In the genomic region with DNA sequence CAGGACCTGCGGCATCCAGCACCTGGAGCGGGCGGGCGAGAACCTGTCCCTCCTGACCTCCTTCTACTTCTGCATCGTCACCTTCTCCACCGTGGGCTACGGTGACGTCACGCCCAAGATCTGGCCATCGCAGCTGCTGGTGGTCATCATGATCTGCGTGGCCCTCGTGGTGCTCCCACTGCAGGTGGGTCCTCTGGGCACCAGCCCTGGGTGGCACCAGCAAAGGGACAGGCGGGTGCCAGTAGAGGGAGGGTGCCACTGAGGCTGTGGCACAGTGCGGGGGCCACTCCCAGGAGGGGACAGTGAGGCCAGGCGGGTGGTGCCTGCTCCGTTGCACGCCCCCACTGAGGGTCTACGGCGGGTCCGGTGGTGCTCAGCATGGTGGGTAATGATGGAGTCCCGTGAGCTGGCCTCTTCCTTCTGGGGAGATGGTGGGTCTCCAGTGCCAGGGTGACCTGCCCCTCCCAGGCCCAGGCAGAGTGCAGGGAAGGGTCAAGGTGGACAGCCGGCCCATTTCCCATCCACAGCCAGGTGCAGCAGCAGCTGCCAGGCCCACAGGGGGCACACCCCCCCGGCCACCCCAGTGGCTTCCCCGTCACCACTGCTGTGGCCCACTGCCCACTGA, we compare ENCODE assay signal across 26 cellular contexts. TPM values are rescaled to one million over a fixed set of nuclear protein-coding genes. Genes with fewer than 3 reads are reported as not detected.
A peak's percentile ranks its signal among the peaks of the same experiment; 100 is the strongest.
DNase-seq lines count a peak whose midpoint lies in the region; ATAC-seq, FAIRE-seq and TF ChIP-seq lines count a peak whose summit lies in the region.
"Had no signal": no experiment of that assay in that cellular context is flagged by ENCODE, and none has a peak within 500 bp of the region (broad histone marks: within the 10 kb centered on the region; RNA-seq: fewer than 3 reads in every experiment).

No MANE protein-coding gene starts in this region.

- H2AFZ ChIP-seq in K562 (ENCODE audit: low read depth, low read length) (no peak overlapping the region), neuronal stem cell (ENCODE audit: low read length) (no peak overlapping the region), hepatocyte (no peak overlapping the region)

- peaks cover 0 to 3% of the 10 kb centered on the region in 2 donors for H3K9me3 Mint-ChIP-seq in stimulated activated naive CD8-positive, alpha-beta T cell treated with anti-CD3 and anti-CD28 coated beads, Interleukin-15, amount 100 ng/mL, for 72 hours

- no peak overlapping the region for H2AK5ac ChIP-seq in neuronal stem cell (ENCODE audit: low read depth, low read length)

- no peak overlapping the region for H3K4me3 Mint-ChIP-seq in stimulated activated naive CD8-positive, alpha-beta T cell treated with anti-CD3 and anti-CD28 coated beads, Interleukin-15, amount 100 ng/mL, for 72 hours
- H3K4me3 Mint-ChIP-seq: CD14-positive monocyte; CD4-positive, alpha-beta memory T cell; CD4-positive, CD25-positive, alpha-beta regulatory T cell; CD8-positive, alpha-beta memory T cell had no signal

- no peak for DNase-seq in stimulated activated naive CD8-positive, alpha-beta T cell treated with anti-CD3 and anti-CD28 coated beads, Interleukin-15, amount 100 ng/mL, for 72 hours
- no peak for DNase-seq in stimulated activated naive CD8-positive, alpha-beta T cell treated with anti-CD3 and anti-CD28 coated beads, Interleukin-15, Interleukin-2, amounts not matched to agents 100 U/mL and 50 U/mL, for 24 hours
- DNase-seq in K562 (ENCODE audit: extremely low read depth in 1 of 4, low spot score in 3 of 4) (no peak), neuronal stem cell (ENCODE audit: low spot score) (no peak), NCI-H2029 (lab: John Stamatoyannopoulos, UW) (no peak), hepatocyte (ENCODE audit: low spot score) (no peak), DMS153 (lab: John Stamatoyannopoulos, UW) (no peak)
- DNase-seq: 8988T; ACHN; BE2C; C1 segment of cervical spinal cord; CD4-positive, alpha-beta memory T cell; CD4-positive, CD25-positive, alpha-beta regulatory T cell; CD8-positive, alpha-beta memory T cell; COR-L47; DMS 273 treated with DMSO at 0.1 percent for 48 hours; DMS79 treated with DMSO at 0.1 percent for 48 hours; GF-D8 had no signal

- H3K14ac ChIP-seq in neuronal stem cell (ENCODE audit: low read length) = peak overlapping the region; percentile 97

- no peak for FAIRE-seq in K562 (lab: Jason Lieb, UNC)
- FAIRE-seq: A204.1, G401.6, GM12891, GM19239 had no signal

- no peak overlapping the region for H4K91ac ChIP-seq in neuronal stem cell (ENCODE audit: low read depth, low read length, poor library complexity)

- peak overlapping the region; percentile 67 for H2BK15ac ChIP-seq in neuronal stem cell (ENCODE audit: low read length)

- no peaks in the 10 kb centered on the region for H3K27me3 Mint-ChIP-seq in stimulated activated naive CD8-positive, alpha-beta T cell treated with anti-CD3 and anti-CD28 coated beads, Interleukin-15, amount 100 ng/mL, for 72 hours
- H3K27me3 Mint-ChIP-seq: CD8-positive, alpha-beta memory T cell had no signal

- H3K36me3 ChIP-seq in K562 (ENCODE audit: control insufficient read depth, insufficient read depth, low read length) = no peaks in the 10 kb centered on the region
- no peaks in the 10 kb centered on the region for H3K36me3 ChIP-seq in neuronal stem cell (replicated peaks in 1 of 2; ENCODE audit: control insufficient read depth in 2 of 2, insufficient read depth in 2 of 2, low read length in 2 of 2)
- H3K36me3 ChIP-seq in hepatocyte (replicated peaks; ENCODE audit: insufficient read depth, low read depth) = no peaks in the 10 kb centered on the region
- H3K36me3 ChIP-seq: BLaER1 had no signal

- TF ChIP-seq RAD21 in K562 (CRISPR knock-in tag; conservative IDR thresholded peaks at IDR 0.05 in 1 of 2, IDR thresholded peaks at IDR 0.05 in 1 of 2) = no peak

- peak overlapping the region; percentile 1 for H3K23ac ChIP-seq in neuronal stem cell (ENCODE audit: low read depth, low read length, poor library complexity)

- H3K79me1 ChIP-seq in neuronal stem cell (ENCODE audit: low read depth, low read length) = peaks cover 3% of the 10 kb centered on the region

- no peaks in the 10 kb centered on the region for H3K4me1 Mint-ChIP-seq in stimulated activated naive CD8-positive, alpha-beta T cell treated with anti-CD3 and anti-CD28 coated beads, Interleukin-15, amount 100 ng/mL, for 72 hours
- H3K4me1 Mint-ChIP-seq: CD14-positive monocyte; CD4-positive, alpha-beta memory T cell; CD4-positive, CD25-positive, alpha-beta regulatory T cell; CD8-positive, alpha-beta memory T cell had no signal

- H3K9me2 ChIP-seq in hepatocyte (replicated peaks; ENCODE audit: insufficient read depth) = no peaks in the 10 kb centered on the region

- peak overlapping the region; percentile 72 for H3K18ac ChIP-seq in neuronal stem cell (ENCODE audit: low read length)

- no TSS peak for BruUV-seq in K562 (replicated peaks; lab: Mats Ljungman, UMichigan)

- no peak for TF ChIP-seq EP300 in K562 (IDR thresholded peaks at IDR 0.05; ENCODE audit: low read length)

- intact Hi-C loops in K562 (cut with micrococcal nuclease) = no loop called here

- H4K20me1 ChIP-seq in K562 (replicated peaks; ENCODE audit: control insufficient read depth, insufficient read depth, low read length) (peaks cover 5% of the 10 kb centered on the region; the same call in 1 of the 2 replicates), hepatocyte (ENCODE audit: insufficient read depth, poor library complexity, severe bottlenecking) (no peaks in the 10 kb centered on the region)
- H4K20me1 ChIP-seq: BLaER1 had no signal

- H3K9me1 ChIP-seq in K562 (ENCODE audit: control insufficient read depth, insufficient read depth, low read length) = no peaks in the 10 kb centered on the region

- no peak overlapping the region for H2BK12ac ChIP-seq in neuronal stem cell (ENCODE audit: low read length)

- POLR2A ChIA-PET in K562 (lab: Yijun Ruan, JAX) = interaction anchor here (0.5 to 0.6 kb wide), 3 partner anchors 91 to 395 kb away, joined by 3 read pairs; no protein-coding TSS in a partner anchor

- H3K27ac ChIP-seq in K562 (ENCODE audit: extremely low read depth, low read depth, low read length) (no peak overlapping the region), neuronal stem cell (replicated peaks; ENCODE audit: low read length) (no peak overlapping the region), hepatocyte (no peak overlapping the region)
- H3K27ac ChIP-seq: BLaER1 had no signal

- H3K27ac Mint-ChIP-seq in stimulated activated naive CD8-positive, alpha-beta T cell treated with anti-CD3 and anti-CD28 coated beads, Interleukin-15, amount 100 ng/mL, for 72 hours = no peak overlapping the region
- H3K27ac Mint-ChIP-seq: CD4-positive, alpha-beta memory T cell; CD4-positive, CD25-positive, alpha-beta regulatory T cell; CD8-positive, alpha-beta memory T cell had no signal

- no peak overlapping the region for H4K8ac ChIP-seq in neuronal stem cell (ENCODE audit: low read depth, low read length)

- CTCF ChIA-PET in K562 (lab: Yijun Ruan, JAX; ENCODE audit: low intra/inter-chr PET ratio) = no interaction called here

- H3K9ac ChIP-seq in K562 (ENCODE audit: insufficient read depth in 1 of 2, low read depth in 2 of 2, low read length in 2 of 2) (no peak overlapping the region), neuronal stem cell (ENCODE audit: low read depth, low read length, poor library complexity) (peak overlapping the region; percentile 44)
- H3K9ac ChIP-seq: BLaER1 had no signal

- no peak for TF ChIP-seq POLR2A in K562 (conservative IDR thresholded peaks at IDR 0.05)

- H3K27me3 ChIP-seq in K562 (ENCODE audit: control insufficient read depth in 2 of 2, insufficient read depth in 2 of 2, low read length in 2 of 2) = peaks cover 5 to 69% of the 10 kb centered on the region in 2 experiments; a peak in 4 of 5 replicates
- peaks cover 0 to 11% (median 0%) of the 10 kb centered on the region in 3 experiments for H3K27me3 ChIP-seq in neuronal stem cell (ENCODE audit: control insufficient read depth in 3 of 3, insufficient read depth in 3 of 3, low read depth in 1 of 3, low read length in 3 of 3)
- no peaks in the 10 kb centered on the region for H3K27me3 ChIP-seq in hepatocyte
- H3K27me3 ChIP-seq: BE2C had no signal

- peaks cover 0 to 26% of the 10 kb centered on the region in 2 experiments; a peak in 1 of 5 replicates for H3K4me1 ChIP-seq in K562 (replicated peaks in 1 of 2; ENCODE audit: control insufficient read depth in 2 of 2, insufficient read depth in 2 of 2, low read length in 2 of 2)
- no peaks in the 10 kb centered on the region for H3K4me1 ChIP-seq in neuronal stem cell (ENCODE audit: control insufficient read depth in 2 of 2, insufficient read depth in 1 of 2, low read depth in 1 of 2, low read length in 2 of 2)
- no peaks in the 10 kb centered on the region for H3K4me1 ChIP-seq in hepatocyte (ENCODE audit: insufficient read depth)
- H3K4me1 ChIP-seq: BE2C, BLaER1 had no signal

- peak; percentile 41 for ATAC-seq in stimulated activated naive CD8-positive, alpha-beta T cell treated with anti-CD3 and anti-CD28 coated beads, Interleukin-15, amount 100 ng/mL, for 72 hours
- ATAC-seq in stimulated activated naive CD8-positive, alpha-beta T cell treated with anti-CD3 and anti-CD28 coated beads, Interleukin-15, Interleukin-2, amounts not matched to agents 100 U/mL and 50 U/mL, for 24 hours = no peak
- no peak; the same call in 2 of the 3 replicates for ATAC-seq in K562

- H3K79me2 ChIP-seq in K562 (ENCODE audit: control insufficient read depth, insufficient read depth, low read length) (no peaks in the 10 kb centered on the region), hepatocyte (no peaks in the 10 kb centered on the region)

- no peak overlapping the region for H3K4me2 ChIP-seq in K562 (ENCODE audit: insufficient read depth, low read length)
- no peak overlapping the region for H3K4me2 ChIP-seq in neuronal stem cell (ENCODE audit: insufficient read depth, low read length, poor library complexity, severe bottlenecking)
- H3K4me2 ChIP-seq in hepatocyte = no peak overlapping the region
- H3K4me2 ChIP-seq: BLaER1 had no signal

- 3% methylated on average over 19 of the region's 24 CpGs for WGBS in K562 (ENCODE audit: insufficient coverage, low coverage, missing lambda C conversion rate)
- no CpG with 5 or more reads among the region's 24 CpGs for WGBS in neuronal stem cell (ENCODE audit: extremely low coverage in 2 of 2, insufficient read length in 2 of 2, insufficient replicate concordance in 1 of 2), 2 donors
- WGBS in hepatocyte (ENCODE audit: low lambda C conversion rate, missing lambda C conversion rate) = 94% methylated on average over 23 of the region's 24 CpGs

- H2BK120ac ChIP-seq in neuronal stem cell (ENCODE audit: low read depth, low read length) = no peak overlapping the region

- in situ Hi-C loops in K562 (cut with MboI) = no loop called here

- H3K9me3 ChIP-seq in K562 (replicated peaks; ENCODE audit: control insufficient read depth, insufficient read depth, low read depth, low read length) (no peaks in the 10 kb centered on the region), neuronal stem cell (replicated peaks in 1 of 2; ENCODE audit: control insufficient read depth in 2 of 2, insufficient read depth in 1 of 2, low read depth in 1 of 2, low read length in 2 of 2) (no peaks in the 10 kb centered on the region), hepatocyte (ENCODE audit: low read depth) (no peaks in the 10 kb centered on the region)
- H3K9me3 ChIP-seq: BE2C, BLaER1 had no signal

- TF ChIP-seq CTCF in K562 (IDR thresholded peaks at IDR 0.05 in 2 of 3, conservative IDR thresholded peaks at IDR 0.05 in 1 of 3; ENCODE audit: insufficient read depth in 2 of 3, low read depth in 1 of 3, low read length in 3 of 3) = no peak
- TF ChIP-seq CTCF in hepatocyte (IDR thresholded peaks at IDR 0.05; ENCODE audit: poor library complexity) = no peak

- peak overlapping the region; percentile 87 for H2BK5ac ChIP-seq in neuronal stem cell (ENCODE audit: low read length)

- no peak overlapping the region for H3K4ac ChIP-seq in neuronal stem cell (ENCODE audit: low read length)

- H3K4me3 ChIP-seq in K562 = no peak overlapping the region
- no peak overlapping the region for H3K4me3 ChIP-seq in neuronal stem cell (ENCODE audit: low read length in 2 of 2)
- no peak overlapping the region for H3K4me3 ChIP-seq in hepatocyte
- H3K4me3 ChIP-seq: BLaER1 had no signal

RNA-seq across cellular contexts. Expression of a gene that starts 57.8 kb away (rescaled TPM):
- total RNA-seq in K562 (2011; cell fraction: chromatin; rRNA removed; ENCODE audit: low replicate concordance) = not detected in 2 replicates
- not detected in 2 replicates for total RNA-seq in K562 (2011; cell fraction: nucleolus; rRNA removed)
- total RNA-seq in K562 (2011; cell fraction: nucleoplasm; rRNA removed) = not detected in 2 replicates
- total RNA-seq in K562 (2014; rRNA removed) (0.05 TPM in 1 of 2 replicates, not detected in the other), K562 (2014; rRNA removed; fragmentation: Illumina TruSeq; extraction: Trizol) (not detected in 2 replicates), K562 (2015; rRNA removed; fragmentation: Illumina TruSeq; extraction: Trizol) (not detected in 2 replicates), K562 (2021) (not detected in 2 replicates), hepatocyte (0.40 TPM in 1 of 2 replicates, not detected in the other)
- polyA plus RNA-seq in K562 (2011; rRNA removed) (not detected in 2 replicates), K562 (2014; fragmentation: Illumina TruSeq; extraction: Trizol) (not detected in 2 replicates), K562 (2014; fragmentation: Nextera tagmentation; extraction: Ambion mirVana) (not detected), K562 (2014; rRNA removed) (not detected in 2 replicates), hepatocyte (0.27 TPM in 1 of 2 replicates, not detected in the other)
- not detected in 2 replicates for polyA plus RNA-seq in K562 (2011; cell fraction: cytosol; rRNA removed)
- not detected in 2 replicates for polyA plus RNA-seq in K562 (2011; cell fraction: nucleus; rRNA removed)
- 0.10 and 0.30 TPM in 2 replicates for polyA plus RNA-seq in K562 (2012)
- not detected in 2 replicates for polyA minus RNA-seq in K562 (2011; rRNA and poly(A)+ RNA removed)
- not detected in 2 replicates for polyA minus RNA-seq in K562 (2011; cell fraction: cytosol; rRNA and poly(A)+ RNA removed)
- polyA minus RNA-seq in K562 (2011; cell fraction: nucleus; rRNA and poly(A)+ RNA removed) = not detected in 2 replicates
- 0.10 TPM for polyA plus RNA-seq in neuronal stem cell (2013, experiment 1 of 2)
- 0.07 TPM for polyA plus RNA-seq in neuronal stem cell (2013, experiment 2 of 2)
- total RNA-seq: A673; CD4-positive, CD25-positive, alpha-beta regulatory T cell; CD8-positive, alpha-beta memory T cell had no signal
- polyA plus RNA-seq: AG04450; CD14-positive monocyte; CD4-positive, CD25-positive, alpha-beta regulatory T cell had no signal
